In genomic region chr4:1207603-1208265, GRCh38 we compare ENCODE assay signal across 1 cellular context.
TF ChIP-seq lines count a peak whose summit lies in the region.

No MANE protein-coding gene starts in this region.

TF ChIP-seq in A549, 52 proteins besides CTCF, POLR2A, EP300 and RAD21 (continued from another document):
- no peak for TF ChIP-seq EHF (CRISPR knock-in tag; IDR thresholded peaks at IDR 0.05)
- TF ChIP-seq ZSCAN20 (CRISPR knock-in tag; IDR thresholded peaks at IDR 0.05) = no peak
- no peak for TF ChIP-seq POLR2AphosphoS2 (conservative IDR thresholded peaks at IDR 0.05; ENCODE audit: low read length)
